8 cellular contexts compared by ENCODE assay signal in genomic region chr1:1115830-1116700, GRCh38. TPM values are rescaled to one million over a fixed set of nuclear protein-coding genes. Genes with fewer than 3 reads are reported as not detected.
A peak's percentile ranks its signal among the peaks of the same experiment; 100 is the strongest.
DNase-seq lines count a peak whose midpoint lies in the region; ATAC-seq and TF ChIP-seq lines count a peak whose summit lies in the region.

Gene C1orf159, minus strand, starts transcription at chr1:1116089. Its CDS starts 24,546 bp downstream, at chr1:1091543.

- H3K9me3 ChIP-seq in CD8-positive, alpha-beta T cell (ENCODE audit: low read length): peaks cover 6% of the 10 kb centered on the region
- H3K9me3 ChIP-seq in effector memory CD4-positive, alpha-beta T cell (ENCODE audit: control insufficient read depth, low read length): no peaks in the 10 kb centered on the region

- no peaks in the 10 kb centered on the region for H3K36me3 ChIP-seq in CD8-positive, alpha-beta T cell (ENCODE audit: insufficient read depth, low read length)
- H3K36me3 ChIP-seq in effector memory CD4-positive, alpha-beta T cell (ENCODE audit: control insufficient read depth, insufficient read depth, low read length): no peaks in the 10 kb centered on the region

- H3K9me3 Mint-ChIP-seq in CD8-positive, alpha-beta T cell: peaks cover 4% of the 10 kb centered on the region

- POLR2A ChIA-PET in CD8-positive, alpha-beta T cell (lab: Charles Lee): interaction anchor here (1.0 to 1.4 kb wide), 3 partner anchors 102 to 259 kb away, joined by 3 to 6 read pairs (median 3); partner anchors contain the start of genes AURKAIP1, ISG15 and UBE2J2

- no peak for TF ChIP-seq CTCF in CD8-positive, alpha-beta T cell (IDR thresholded peaks at IDR 0.05)

- CTCF ChIA-PET in CD8-positive, alpha-beta T cell (lab: Charles Lee): interaction anchor here (1.0 kb wide), 1 partner anchor 170 kb away, joined by 3 read pairs; no protein-coding TSS in a partner anchor

- H3K36me3 Mint-ChIP-seq in CD8-positive, alpha-beta T cell: peaks cover 12% of the 10 kb centered on the region

- no peaks in the 10 kb centered on the region for H3K27me3 ChIP-seq in CD8-positive, alpha-beta T cell (ENCODE audit: insufficient read depth, low read length)
- H3K27me3 ChIP-seq in effector memory CD4-positive, alpha-beta T cell (replicated peaks; ENCODE audit: control insufficient read depth, insufficient read depth, low read length, poor library complexity, severe bottlenecking): no peaks in the 10 kb centered on the region

- peak within 1 kb of the TSS; percentile 47 for H3K27ac ChIP-seq in CD8-positive, alpha-beta T cell (ENCODE audit: low read depth, low read length)
- peak within 1 kb of the TSS; percentile 75 for H3K27ac ChIP-seq in effector memory CD4-positive, alpha-beta T cell (ENCODE audit: insufficient read depth, low read length, poor library complexity, severe bottlenecking)

- intact Hi-C loops in CD8-positive, alpha-beta T cell (cut with DNase I, micrococcal nuclease): loop anchor here (1.0 to 10.0 kb wide), 17 partner anchors 17 to 396 kb away; partner anchors contain the start of genes AURKAIP1 (in 2 of the 2), B3GALT6 (in 2 of the 2), PUSL1 (in 2 of the 2) and SDF4 (in 2 of the 2)

- ATAC-seq in CD8-positive, alpha-beta T cell: peak; percentile 94
- ATAC-seq in GM19468 (IDR thresholded peaks at IDR 0.05; ENCODE audit: extremely low read depth, unreplicated experiment): peak; percentile 80

- H3K27me3 Mint-ChIP-seq in CD8-positive, alpha-beta T cell (ENCODE audit: low read depth): peaks cover 4% of the 10 kb centered on the region

- DNase-seq in CD8-positive, alpha-beta T cell: peak; percentile 98 to 100 (median 98)
- DNase-seq in HS-5 (ENCODE audit: low read depth) (peak; percentile 82), NOMO-1 (lab: John Stamatoyannopoulos, UW; ENCODE audit: unreplicated experiment in 2 of 2) (peak; percentile 96 to 98), lung microvascular endothelial cell (ENCODE audit: low read depth in 2 of 2) (peak; percentile 97 to 98)
- peak; percentile 99 for DNase-seq in activated CD8-positive, alpha-beta memory T cell treated with anti-CD3 and anti-CD28 coated beads for 24 hours
- peak; percentile 94 to 98 (median 96) for DNase-seq in effector memory CD4-positive, alpha-beta T cell
- DNase-seq in stimulated activated CD4-positive, alpha-beta T cell treated with anti-CD3 and anti-CD28 coated beads, TNF-alpha, amount 100 ng/mL, for 4 hours (ENCODE audit: low read depth in 3 of 3): peak; percentile 97 to 99 (median 98)

- H3K4me3 ChIP-seq in CD8-positive, alpha-beta T cell (ENCODE audit: low read depth, low read length): peak within 1 kb of the TSS; percentile 66
- H3K4me3 ChIP-seq in effector memory CD4-positive, alpha-beta T cell (ENCODE audit: insufficient read depth, low read depth, low read length, poor library complexity, severe bottlenecking): peak within 1 kb of the TSS; percentile 90

- H3K27ac Mint-ChIP-seq in CD8-positive, alpha-beta T cell: peak within 1 kb of the TSS; percentile 82

- peaks cover 11% of the 10 kb centered on the region for H3K4me1 ChIP-seq in CD8-positive, alpha-beta T cell (ENCODE audit: insufficient read depth, low read length)
- peaks cover 8% of the 10 kb centered on the region for H3K4me1 ChIP-seq in effector memory CD4-positive, alpha-beta T cell (ENCODE audit: control insufficient read depth, insufficient read depth, low read length, poor library complexity, severe bottlenecking)

- H3K4me3 Mint-ChIP-seq in CD8-positive, alpha-beta T cell: peak within 1 kb of the TSS; percentile 90

- peaks cover 13% of the 10 kb centered on the region for H3K4me1 Mint-ChIP-seq in CD8-positive, alpha-beta T cell (ENCODE audit: low read depth)

RNA-seq across cellular contexts. Expression of gene C1orf159, which starts in this region (rescaled TPM):
- total RNA-seq in CD8-positive, alpha-beta T cell: 10 to 100 TPM; 14.3 to 17.6 TPM
- 4.8 and 5.2 TPM in 2 replicates for total RNA-seq in lung microvascular endothelial cell

Comparison
In these comparisons a context has a peak if more than half of its experiments do, and no peak if none do; other contexts are left out.
1. Peak in every context shown above with its lines: DNase-seq, ATAC-seq, H3K4me3 ChIP-seq and H3K27ac ChIP-seq.